In genomic region chr4:176833416-176833815, GRCh38 we compare ENCODE assay signal across 15 cellular contexts. TPM values are rescaled to one million over a fixed set of nuclear protein-coding genes. Genes with fewer than 3 reads are reported as not detected.
"Had no signal": no experiment of that assay in that cellular context is flagged by ENCODE, and none has a peak within 500 bp of the region (broad histone marks: within the 10 kb centered on the region; RNA-seq: fewer than 3 reads in every experiment).

No MANE protein-coding gene starts in this region.

- H3K27ac Mint-ChIP-seq: activated CD8-positive, alpha-beta T cell treated with anti-CD3 and anti-CD28 coated beads, Interleukin-2, amount 10 ng/mL, durations not matched to agents 7 days and 5 days; activated T-helper 1 cell treated with anti-CD3 and anti-CD28 coated beads, Interleukin-12 subunit alpha, Interleukin-12 subunit beta, Interleukin-2, Interleukin-4 antibody, amounts not matched to agents 30 ng/mL and 10 ng/mL and 1 ng/mL, durations not matched to agents 14 hours and 24 hours and 36 hours; stimulated activated naive CD8-positive, alpha-beta T cell treated with anti-CD3 and anti-CD28 coated beads, Interleukin-15, Interleukin-2, amounts not matched to agents 100 ng/mL and 50 ng/mL, for 24 hours had no signal

- H3K4me1 ChIP-seq: ascending aorta, esophagus squamous epithelium, left ventricle myocardium inferior, pancreas, upper lobe of left lung had no signal

- H3K4me3 Mint-ChIP-seq: activated CD8-positive, alpha-beta T cell treated with anti-CD3 and anti-CD28 coated beads, Interleukin-2, amount 10 ng/mL, durations not matched to agents 7 days and 5 days; activated T-helper 1 cell treated with anti-CD3 and anti-CD28 coated beads, Interleukin-12 subunit alpha, Interleukin-12 subunit beta, Interleukin-2, Interleukin-4 antibody, amounts not matched to agents 30 ng/mL and 10 ng/mL and 1 ng/mL, durations not matched to agents 14 hours and 24 hours and 36 hours; stimulated activated naive CD8-positive, alpha-beta T cell treated with anti-CD3 and anti-CD28 coated beads, Interleukin-15, Interleukin-2, amounts not matched to agents 100 ng/mL and 50 ng/mL, for 24 hours had no signal

- DNase-seq: activated CD4-positive, alpha-beta T cell treated with anti-CD3 and anti-CD28 coated beads for 4 hours; activated CD8-positive, alpha-beta memory T cell treated with anti-CD3 and anti-CD28 coated beads, Interleukin-2, amount 50 U/mL, for 48 hours; activated CD8-positive, alpha-beta T cell treated with anti-CD3 and anti-CD28 coated beads, Interleukin-2, amount 10 ng/mL, durations not matched to agents 7 days and 5 days; activated naive CD4-positive, alpha-beta T cell; esophagus squamous epithelium; kidney; left ventricle myocardium inferior; pancreas; stimulated activated CD4-positive, alpha-beta T cell treated with anti-CD3 and anti-CD28 coated beads, Interleukin-4, amount 100 ng/mL, for 24 hours; upper lobe of left lung; WERI-Rb-1 had no signal

- H3K27me3 ChIP-seq: ascending aorta, cardiac muscle cell, esophagus squamous epithelium, pancreas, upper lobe of left lung had no signal

- H3K9me3 ChIP-seq: ascending aorta, esophagus squamous epithelium, left ventricle myocardium inferior, pancreas, upper lobe of left lung had no signal

- H3K9me3 Mint-ChIP-seq: activated T-helper 1 cell treated with anti-CD3 and anti-CD28 coated beads, Interleukin-12 subunit alpha, Interleukin-12 subunit beta, Interleukin-2, Interleukin-4 antibody, amounts not matched to agents 30 ng/mL and 10 ng/mL and 1 ng/mL, durations not matched to agents 14 hours and 24 hours and 36 hours; stimulated activated naive CD8-positive, alpha-beta T cell treated with anti-CD3 and anti-CD28 coated beads, Interleukin-15, Interleukin-2, amounts not matched to agents 100 ng/mL and 50 ng/mL, for 24 hours had no signal

- H3K36me3 ChIP-seq: ascending aorta, cardiac muscle cell, esophagus squamous epithelium, left ventricle myocardium inferior, pancreas, upper lobe of left lung, WERI-Rb-1 had no signal

- H3K4me3 ChIP-seq: ascending aorta, cardiac muscle cell, esophagus squamous epithelium, left ventricle myocardium inferior, pancreas, upper lobe of left lung had no signal

- H3K27me3 Mint-ChIP-seq: stimulated activated naive CD8-positive, alpha-beta T cell treated with anti-CD3 and anti-CD28 coated beads, Interleukin-15, Interleukin-2, amounts not matched to agents 100 ng/mL and 50 ng/mL, for 24 hours had no signal

- H3K27ac ChIP-seq: ascending aorta, cardiac muscle cell, esophagus squamous epithelium, left ventricle myocardium inferior, pancreas, upper lobe of left lung, WERI-Rb-1 had no signal

RNA-seq across cellular contexts. Expression of gene VEGFC, which starts 40.7 kb away (rescaled TPM):
- total RNA-seq: activated CD8-positive, alpha-beta T cell treated with anti-CD3 and anti-CD28 coated beads, Interleukin-2, amount 10 ng/mL, durations not matched to agents 7 days and 5 days; activated T-helper 1 cell treated with anti-CD3 and anti-CD28 coated beads, Interleukin-12 subunit alpha, Interleukin-12 subunit beta, Interleukin-2, Interleukin-4 antibody, amounts not matched to agents 30 ng/mL and 10 ng/mL and 1 ng/mL, durations not matched to agents 14 hours and 24 hours and 36 hours had no signal
